ENCODE assay signal across 14 cellular contexts in the genomic region with DNA sequence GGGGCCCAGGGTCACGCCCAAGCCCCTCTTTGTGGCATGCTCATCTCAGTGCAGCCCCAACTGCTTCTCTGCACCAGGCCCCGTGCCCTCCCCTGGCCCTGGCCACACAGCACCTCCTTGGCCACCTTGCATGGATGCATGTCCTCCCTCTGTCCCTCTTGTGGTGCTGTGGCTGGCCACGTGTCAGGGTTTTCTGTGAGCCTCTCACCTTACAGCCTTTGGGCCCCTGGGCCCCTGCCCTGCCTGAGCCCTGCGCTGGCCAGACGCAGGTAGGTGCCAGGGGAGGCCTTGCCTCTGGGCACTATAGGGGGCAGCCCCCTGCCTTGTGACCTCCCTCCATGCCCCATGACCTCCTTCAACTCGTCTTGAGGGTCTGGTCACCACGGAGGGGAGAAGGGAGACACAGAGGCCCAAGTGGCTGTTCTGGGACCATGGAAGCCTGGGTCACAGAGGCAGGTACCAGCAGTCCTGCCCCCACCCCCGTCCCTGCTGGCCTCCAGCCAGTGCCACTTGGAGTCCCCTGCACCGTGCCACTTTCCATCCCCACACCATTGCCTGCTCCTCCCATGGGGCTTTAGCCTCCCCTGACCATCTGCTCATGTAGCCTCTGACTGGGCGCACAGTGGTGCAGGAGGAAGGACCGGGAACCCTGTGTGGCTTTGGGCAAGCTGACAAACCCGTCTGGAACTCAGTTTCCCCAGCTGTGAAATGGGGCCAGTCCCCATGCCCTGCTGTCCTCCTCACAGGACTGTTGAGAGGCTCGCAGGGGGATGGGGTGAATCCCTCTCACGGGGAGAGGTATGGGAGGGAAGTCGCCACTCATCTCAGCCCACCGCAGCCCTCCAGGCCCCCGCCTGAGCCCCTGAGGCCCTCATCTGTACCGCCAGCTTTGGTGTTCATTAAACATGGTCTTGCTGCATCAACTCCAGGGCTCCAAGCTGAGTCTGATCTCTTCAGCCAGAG. TPM values are rescaled to one million over a fixed set of nuclear protein-coding genes. Genes with fewer than 3 reads are reported as not detected.
A peak's percentile ranks its signal among the peaks of the same experiment; 100 is the strongest.
DNase-seq lines count a peak whose midpoint lies in the region; ATAC-seq, FAIRE-seq and TF ChIP-seq lines count a peak whose summit lies in the region.
"Had no signal": no experiment of that assay in that cellular context is flagged by ENCODE, and none has a peak within 500 bp of the region (broad histone marks: within the 10 kb centered on the region; RNA-seq: fewer than 3 reads in every experiment).

No MANE protein-coding gene starts in this region.

- ATAC-seq in HepG2 (no peak; the same call in 1 of the 3 replicates), right lobe of liver (no peak), HG03571 (IDR thresholded peaks at IDR 0.05; ENCODE audit: unreplicated experiment) (no peak)

- peak overlapping the region; percentile 72 for H3K27ac Mint-ChIP-seq in dendritic cell treated with granulocyte-macrophage colony-stimulating factor and Interleukin-4, amounts not matched to agents 40 ng/mL and 50 ng/mL, for 4 days
- H3K27ac Mint-ChIP-seq: activated naive CD4-positive, alpha-beta T cell treated with anti-CD3 and anti-CD28 coated beads, Interleukin-2, amount 50 U/mL, for 24 hours had no signal

- TF ChIP-seq EP300 in HepG2 (IDR thresholded peaks at IDR 0.05; ENCODE audit: low read depth in 2 of 2, low read length in 2 of 2) (no peak), HepG2 (CRISPR knock-in tag; IDR thresholded peaks at IDR 0.05; ENCODE audit: borderline replicate concordance) (no peak)

- peaks cover 64% of the 10 kb centered on the region for H3K4me1 Mint-ChIP-seq in dendritic cell treated with granulocyte-macrophage colony-stimulating factor and Interleukin-4, amounts not matched to agents 40 ng/mL and 50 ng/mL, for 4 days (ENCODE audit: low read depth)
- H3K4me1 Mint-ChIP-seq: activated naive CD4-positive, alpha-beta T cell treated with anti-CD3 and anti-CD28 coated beads, Interleukin-2, amount 50 U/mL, for 24 hours had no signal

- no peak overlapping the region for H3K4me2 ChIP-seq in HepG2 (ENCODE audit: low read depth, low read length)
- H3K4me2 ChIP-seq in PC-9: no peak overlapping the region

- H3K27ac ChIP-seq in HepG2 (ENCODE audit: extremely low read length, insufficient read depth, low read length) (no peak overlapping the region), right lobe of liver (peak overlapping the region in 1 of 3 donors; percentile 51), vagina (peak overlapping the region; percentile 74), PC-9 (no peak overlapping the region)
- H3K27ac ChIP-seq: epithelial cell of prostate had no signal

- TF ChIP-seq CTCF in HepG2 (CRISPR knock-in tag; IDR thresholded peaks at IDR 0.05) (no peak), right lobe of liver (IDR thresholded peaks at IDR 0.05) (no peak), vagina (IDR thresholded peaks at IDR 0.05) (no peak), PC-9 (conservative IDR thresholded peaks at IDR 0.05) (no peak)

- peaks cover 42% of the 10 kb centered on the region for H3K36me3 Mint-ChIP-seq in dendritic cell treated with granulocyte-macrophage colony-stimulating factor and Interleukin-4, amounts not matched to agents 40 ng/mL and 50 ng/mL, for 4 days (ENCODE audit: low read depth)

- POLR2A ChIA-PET in HepG2 (lab: Yijun Ruan, JAX): interaction anchor here (0.9 to 1.4 kb wide), 6 partner anchors 11 to 251 kb away, joined by 4 to 7 read pairs (median 6); a partner anchor contains a TSS
- POLR2A ChIA-PET in PC-9 (lab: Charles Lee; ENCODE audit: unreplicated experiment): no interaction called here

- BruUV-seq in HepG2 (replicated peaks; lab: Mats Ljungman, UMichigan) (no TSS peak), PC-9 (replicated peaks; lab: Mats Ljungman, UMichigan) (no TSS peak)

- H4K20me1 ChIP-seq in HepG2 (ENCODE audit: insufficient read depth, low read length) (no peaks in the 10 kb centered on the region), PC-9 (ENCODE audit: insufficient read depth) (peaks cover 9% of the 10 kb centered on the region; the same call in 1 of the 2 replicates)

- H3K9me2 ChIP-seq in PC-9 (ENCODE audit: insufficient read depth): no peaks in the 10 kb centered on the region

- no peaks in the 10 kb centered on the region for H3K9me3 ChIP-seq in HepG2 (ENCODE audit: low read length)
- no peaks in the 10 kb centered on the region for H3K9me3 ChIP-seq in right lobe of liver
- H3K9me3 ChIP-seq in neuron (ENCODE audit: low read length): no peaks in the 10 kb centered on the region
- H3K9me3 ChIP-seq in vagina: no peaks in the 10 kb centered on the region
- no peaks in the 10 kb centered on the region for H3K9me3 ChIP-seq in PC-9 (ENCODE audit: insufficient read depth, low read depth)
- H3K9me3 ChIP-seq: Caco-2 had no signal

- H3K27me3 ChIP-seq in HepG2 (ENCODE audit: control insufficient read depth in 1 of 2, insufficient read depth in 2 of 2, low read length in 2 of 2) (no peaks in the 10 kb centered on the region), right lobe of liver (no peaks in the 10 kb centered on the region), neuron (ENCODE audit: insufficient read depth, low read length) (no peaks in the 10 kb centered on the region), vagina (no peaks in the 10 kb centered on the region), PC-9 (ENCODE audit: insufficient read depth, low read depth) (no peaks in the 10 kb centered on the region)

- in situ Hi-C loops in HepG2 (cut with HindIII; ENCODE audit: extremely low pct_ligation_motif_present, low pct_unique_long_range_greater_than_20kb): loop anchor here (5.0 kb wide), 1 partner anchor 75 kb away; a partner anchor contains a TSS
- in situ Hi-C loops in G401 (cut with HindIII; ENCODE audit: low sequenced_read_pairs): loop anchor here (25.0 kb wide), 1 partner anchor 340 kb away; a partner anchor contains a TSS

- peaks cover 24% of the 10 kb centered on the region for H3F3A ChIP-seq in PC-9 (ENCODE audit: insufficient read depth, low read depth)

- H3K4me3 ChIP-seq in HepG2 (replicated peaks in 1 of 3; ENCODE audit: insufficient read depth in 1 of 3, low read depth in 2 of 3, low read length in 3 of 3) (no peak overlapping the region), right lobe of liver (no peak overlapping the region), neuron (ENCODE audit: low read length) (no peak overlapping the region), vagina (no peak overlapping the region), PC-9 (no peak overlapping the region)

- H3K79me2 ChIP-seq in HepG2 (ENCODE audit: insufficient read depth, low read length) (no peaks in the 10 kb centered on the region), PC-9 (ENCODE audit: low read depth) (no peaks in the 10 kb centered on the region)

- H2AFZ ChIP-seq in HepG2 (ENCODE audit: low read length): no peak overlapping the region
- peak overlapping the region; percentile 15 for H2AFZ ChIP-seq in neuron (ENCODE audit: low read depth, low read length)
- H2AFZ ChIP-seq in PC-9: no peak overlapping the region

- no peak for TF ChIP-seq RAD21 in HepG2 (CRISPR knock-in tag; IDR thresholded peaks at IDR 0.05)

- intact Hi-C loops in HepG2 (cut with micrococcal nuclease; ENCODE audit: unreplicated experiment) (loop anchor here (1.0 to 10.0 kb wide), 2 partner anchors 72 to 157 kb away; a partner anchor contains a TSS), right lobe of liver (cut with DNase I) (loop anchor here (5.0 to 10.0 kb wide), 2 partner anchors 160 to 307 kb away; a partner anchor contains a TSS), vagina (cut with DNase I) (loop anchor here (5.0 kb wide), 1 partner anchor 75 kb away; a partner anchor contains a TSS), PC-9 (cut with micrococcal nuclease; ENCODE audit: unreplicated experiment) (loop anchor here (5.0 kb wide), 3 partner anchors 75 to 305 kb away; a partner anchor contains a TSS)
- intact Hi-C loops in dendritic cell treated with granulocyte-macrophage colony-stimulating factor and Interleukin-4, amounts not matched to agents 40 ng/mL and 50 ng/mL, for 4 days (cut with micrococcal nuclease): loop anchor here (1.0 to 10.0 kb wide), 4 partner anchors 27 to 237 kb away; a partner anchor contains a TSS

- H3K27me3 Mint-ChIP-seq in dendritic cell treated with granulocyte-macrophage colony-stimulating factor and Interleukin-4, amounts not matched to agents 40 ng/mL and 50 ng/mL, for 4 days: no peaks in the 10 kb centered on the region
- H3K27me3 Mint-ChIP-seq: activated naive CD4-positive, alpha-beta T cell treated with anti-CD3 and anti-CD28 coated beads, Interleukin-2, amount 50 U/mL, for 24 hours had no signal

- 86% methylated on average over 9 of the region's 18 CpGs for WGBS in HepG2 (ENCODE audit: low lambda C conversion rate)
- WGBS in right lobe of liver (ENCODE audit: insufficient coverage, low coverage, low lambda C conversion rate, missing lambda C conversion rate): 73% methylated on average over 4 of the region's 18 CpGs

- FAIRE-seq in HepG2 (lab: Jason Lieb, UNC): no peak
- FAIRE-seq: colon, keratinocyte had no signal

- TF ChIP-seq POLR2A in HepG2 (IDR thresholded peaks at IDR 0.05; ENCODE audit: insufficient read depth in 1 of 2, low read depth in 2 of 2, low read length in 2 of 2): no peak
- no peak for TF ChIP-seq POLR2A in right lobe of liver (IDR thresholded peaks at IDR 0.05)
- no peak for TF ChIP-seq POLR2A in vagina (IDR thresholded peaks at IDR 0.05)

- CTCF ChIA-PET in HepG2 (lab: Yijun Ruan, JAX; ENCODE audit: low intra/inter-chr PET ratio, low total read pairs) (interaction anchor here (0.8 to 2.2 kb wide), 5 partner anchors 28 to 161 kb away, joined by 3 to 28 read pairs (median 8); a partner anchor contains a TSS), PC-9 (lab: Charles Lee) (interaction anchor here (0.5 kb wide), 1 partner anchor 49 kb away, joined by 6 read pairs; no protein-coding TSS in a partner anchor)

- H3K9me3 Mint-ChIP-seq in dendritic cell treated with granulocyte-macrophage colony-stimulating factor and Interleukin-4, amounts not matched to agents 40 ng/mL and 50 ng/mL, for 4 days: no peaks in the 10 kb centered on the region
- H3K9me3 Mint-ChIP-seq: activated naive CD4-positive, alpha-beta T cell treated with anti-CD3 and anti-CD28 coated beads, Interleukin-2, amount 50 U/mL, for 24 hours had no signal

- no peak overlapping the region for H3K9ac ChIP-seq in HepG2 (ENCODE audit: insufficient read depth, low read depth, low read length)

- H3K36me3 ChIP-seq in HepG2 (replicated peaks in 1 of 2; ENCODE audit: control insufficient read depth in 1 of 2, insufficient read depth in 2 of 2, low read length in 2 of 2) (peaks cover 7 to 16% of the 10 kb centered on the region in 2 experiments; a peak in 3 of 5 replicates), right lobe of liver (no peaks in the 10 kb centered on the region), neuron (ENCODE audit: insufficient read depth, low read length) (peaks cover 8% of the 10 kb centered on the region), vagina (peaks cover 0 to under 1% of the 10 kb centered on the region in 2 donors), PC-9 (ENCODE audit: low read depth) (no peaks in the 10 kb centered on the region)

- peaks cover 22% of the 10 kb centered on the region for H3K4me1 ChIP-seq in HepG2 (ENCODE audit: insufficient read depth, low read length)
- H3K4me1 ChIP-seq in right lobe of liver: peaks cover 0 to 39% (median 20%) of the 10 kb centered on the region in 4 donors
- H3K4me1 ChIP-seq in neuron (ENCODE audit: insufficient read depth, low read length): peaks cover 13% of the 10 kb centered on the region
- H3K4me1 ChIP-seq in vagina: peaks cover 54% of the 10 kb centered on the region
- 0 out of 2 replicates have a peak, but pooled peaks cover 5% of the 10 kb centered on the region for H3K4me1 ChIP-seq in PC-9 (replicated peaks; ENCODE audit: insufficient read depth)

- no peak for DNase-seq in HepG2 (ENCODE audit: low spot score)
- no peak for DNase-seq in right lobe of liver
- DNase-seq in vagina (ENCODE audit: extremely low spot score in 2 of 2): no peak
- DNase-seq in PC-9: no peak
- no peak for DNase-seq in G401 (ENCODE audit: low spot score)

- peak overlapping the region; percentile 71 for H3K4me3 Mint-ChIP-seq in dendritic cell treated with granulocyte-macrophage colony-stimulating factor and Interleukin-4, amounts not matched to agents 40 ng/mL and 50 ng/mL, for 4 days
- H3K4me3 Mint-ChIP-seq: activated naive CD4-positive, alpha-beta T cell treated with anti-CD3 and anti-CD28 coated beads, Interleukin-2, amount 50 U/mL, for 24 hours had no signal

RNA-seq across cellular contexts. Expression of a gene that starts 11.5 kb away (rescaled TPM):
- total RNA-seq in HepG2 (2016; rRNA removed; fragmentation: Illumina TruSeq; extraction: Trizol): 7.2 and 10.4 TPM in 2 replicates
- 7.6 and 9.4 TPM in 2 replicates for total RNA-seq in HepG2 (2016; cell fraction: cytosol; rRNA removed; fragmentation: Illumina TruSeq; extraction: Trizol; ENCODE audit: low read depth)
- total RNA-seq in HepG2 (2016; cell fraction: insoluble cytoplasmic fraction; rRNA removed; fragmentation: Illumina TruSeq; extraction: Trizol): 5.7 and 10.1 TPM in 2 replicates
- 11.1 and 14.0 TPM in 2 replicates for total RNA-seq in HepG2 (2016; cell fraction: membrane; rRNA removed; fragmentation: Illumina TruSeq; extraction: Trizol)
- total RNA-seq in HepG2 (2016; cell fraction: nucleus; rRNA removed; fragmentation: Illumina TruSeq; extraction: Trizol): 13.6 and 17.3 TPM in 2 replicates
- 20.1 and 21.1 TPM in 2 replicates for polyA plus RNA-seq in HepG2 (2011; rRNA removed)
- 29.7 and 32.0 TPM in 2 replicates for polyA plus RNA-seq in HepG2 (2011; cell fraction: cytosol; rRNA removed)
- 42.5 and 51.4 TPM in 2 replicates for polyA plus RNA-seq in HepG2 (2011; cell fraction: nucleus; rRNA removed)
- polyA plus RNA-seq in HepG2 (2012): 133 and 154 TPM in 2 replicates
- polyA plus RNA-seq in HepG2 (2016; cell fraction: cytosol; fragmentation: Illumina TruSeq; extraction: Trizol; ENCODE audit: low read depth): 106 and 119 TPM in 2 replicates
- 50.3 and 60.7 TPM in 2 replicates for polyA plus RNA-seq in HepG2 (2016; cell fraction: insoluble cytoplasmic fraction; fragmentation: Illumina TruSeq; extraction: Trizol; ENCODE audit: low read depth)
- polyA plus RNA-seq in HepG2 (2016; cell fraction: membrane; fragmentation: Illumina TruSeq; extraction: Trizol; ENCODE audit: low read depth): 97.9 and 104 TPM in 2 replicates
- 168 and 190 TPM in 2 replicates for polyA plus RNA-seq in HepG2 (2016; cell fraction: nucleus; fragmentation: Illumina TruSeq; extraction: Trizol; ENCODE audit: insufficient read depth, low read depth)
- 20.0 and 29.5 TPM in 2 replicates for polyA minus RNA-seq in HepG2 (2011; rRNA and poly(A)+ RNA removed; ENCODE audit: low replicate concordance)
- 52.8 and 62.5 TPM in 2 replicates for polyA minus RNA-seq in HepG2 (2011; cell fraction: cytosol; rRNA and poly(A)+ RNA removed)
- 10.4 and 11.5 TPM in 2 replicates for polyA minus RNA-seq in HepG2 (2011; cell fraction: nucleus; rRNA and poly(A)+ RNA removed)
- 100 to 1,000 TPM in 1 of 6 experiments, 10 to 100 TPM in 5; 71.5 to 100 (median 79.4) TPM for total RNA-seq in right lobe of liver
- 133 TPM for total RNA-seq in vagina
- 205 and 249 TPM in 2 replicates for total RNA-seq in PC-9 (2021)
- 17.4 and 41.8 TPM in 2 replicates for total RNA-seq in G401 (2014; rRNA removed; shearing (Covaris generic))

RNA-seq across cellular contexts. Expression of a gene that starts 18.0 kb away (rescaled TPM):
- total RNA-seq in HepG2 (2016; rRNA removed; fragmentation: Illumina TruSeq; extraction: Trizol) (13.8 and 39.1 TPM in 2 replicates), right lobe of liver (10 to 100 TPM; 12.3 to 24.9 (median 21.4) TPM), vagina (25.5 TPM), PC-9 (2021) (47.9 and 61.5 TPM in 2 replicates)
- 14.4 and 16.3 TPM in 2 replicates for total RNA-seq in HepG2 (2016; cell fraction: cytosol; rRNA removed; fragmentation: Illumina TruSeq; extraction: Trizol; ENCODE audit: low read depth)
- 15.5 and 37.7 TPM in 2 replicates for total RNA-seq in HepG2 (2016; cell fraction: insoluble cytoplasmic fraction; rRNA removed; fragmentation: Illumina TruSeq; extraction: Trizol)
- total RNA-seq in HepG2 (2016; cell fraction: membrane; rRNA removed; fragmentation: Illumina TruSeq; extraction: Trizol): 11.4 and 12.8 TPM in 2 replicates
- 56.5 and 57.9 TPM in 2 replicates for total RNA-seq in HepG2 (2016; cell fraction: nucleus; rRNA removed; fragmentation: Illumina TruSeq; extraction: Trizol)
- 33.5 and 51.3 TPM in 2 replicates for polyA plus RNA-seq in HepG2 (2011; rRNA removed)
- 12.9 and 24.3 TPM in 2 replicates for polyA plus RNA-seq in HepG2 (2011; cell fraction: cytosol; rRNA removed)
- polyA plus RNA-seq in HepG2 (2011; cell fraction: nucleus; rRNA removed): 624 and 803 TPM in 2 replicates
- polyA plus RNA-seq in HepG2 (2012): 30.1 and 34.2 TPM in 2 replicates
- polyA plus RNA-seq in HepG2 (2016; cell fraction: cytosol; fragmentation: Illumina TruSeq; extraction: Trizol; ENCODE audit: low read depth): 5.3 and 8.4 TPM in 2 replicates
- 11.9 and 12.8 TPM in 2 replicates for polyA plus RNA-seq in HepG2 (2016; cell fraction: insoluble cytoplasmic fraction; fragmentation: Illumina TruSeq; extraction: Trizol; ENCODE audit: low read depth)
- 7.2 and 9.8 TPM in 2 replicates for polyA plus RNA-seq in HepG2 (2016; cell fraction: membrane; fragmentation: Illumina TruSeq; extraction: Trizol; ENCODE audit: low read depth)
- 125 and 129 TPM in 2 replicates for polyA plus RNA-seq in HepG2 (2016; cell fraction: nucleus; fragmentation: Illumina TruSeq; extraction: Trizol; ENCODE audit: insufficient read depth, low read depth)
- 20.8 and 63.2 TPM in 2 replicates for polyA minus RNA-seq in HepG2 (2011; rRNA and poly(A)+ RNA removed; ENCODE audit: low replicate concordance)
- 11.8 and 13.7 TPM in 2 replicates for polyA minus RNA-seq in HepG2 (2011; cell fraction: cytosol; rRNA and poly(A)+ RNA removed)
- 81.2 and 102 TPM in 2 replicates for polyA minus RNA-seq in HepG2 (2011; cell fraction: nucleus; rRNA and poly(A)+ RNA removed)
- 75.0 and 86.2 TPM in 2 replicates for total RNA-seq in G401 (2014; rRNA removed; shearing (Covaris generic))

RNA-seq across cellular contexts. Expression of a gene that starts 27.3 kb away (rescaled TPM):
- total RNA-seq in HepG2 (2016; rRNA removed; fragmentation: Illumina TruSeq; extraction: Trizol) (13.7 and 17.6 TPM in 2 replicates), right lobe of liver (10 to 100 TPM; 14.9 to 22.7 (median 17.5) TPM), vagina (9.6 TPM), PC-9 (2021) (30.0 and 34.2 TPM in 2 replicates)
- total RNA-seq in HepG2 (2016; cell fraction: cytosol; rRNA removed; fragmentation: Illumina TruSeq; extraction: Trizol; ENCODE audit: low read depth): 1.3 and 1.4 TPM in 2 replicates
- 12.6 and 15.8 TPM in 2 replicates for total RNA-seq in HepG2 (2016; cell fraction: insoluble cytoplasmic fraction; rRNA removed; fragmentation: Illumina TruSeq; extraction: Trizol)
- total RNA-seq in HepG2 (2016; cell fraction: membrane; rRNA removed; fragmentation: Illumina TruSeq; extraction: Trizol): 4.8 and 5.7 TPM in 2 replicates
- total RNA-seq in HepG2 (2016; cell fraction: nucleus; rRNA removed; fragmentation: Illumina TruSeq; extraction: Trizol): 12.6 and 14.4 TPM in 2 replicates
- 7.7 and 8.4 TPM in 2 replicates for polyA plus RNA-seq in HepG2 (2011; rRNA removed)
- polyA plus RNA-seq in HepG2 (2011; cell fraction: cytosol; rRNA removed): 3.7 and 4.9 TPM in 2 replicates
- polyA plus RNA-seq in HepG2 (2011; cell fraction: nucleus; rRNA removed): 29.9 and 35.0 TPM in 2 replicates
- polyA plus RNA-seq in HepG2 (2012): 5.7 TPM in 2 replicates
- 1.0 and 1.2 TPM in 2 replicates for polyA plus RNA-seq in HepG2 (2016; cell fraction: cytosol; fragmentation: Illumina TruSeq; extraction: Trizol; ENCODE audit: low read depth)
- polyA plus RNA-seq in HepG2 (2016; cell fraction: insoluble cytoplasmic fraction; fragmentation: Illumina TruSeq; extraction: Trizol; ENCODE audit: low read depth): 8.4 and 11.8 TPM in 2 replicates
- polyA plus RNA-seq in HepG2 (2016; cell fraction: membrane; fragmentation: Illumina TruSeq; extraction: Trizol; ENCODE audit: low read depth): 2.4 and 3.2 TPM in 2 replicates
- polyA plus RNA-seq in HepG2 (2016; cell fraction: nucleus; fragmentation: Illumina TruSeq; extraction: Trizol; ENCODE audit: insufficient read depth, low read depth): 22.4 and 24.8 TPM in 2 replicates
- polyA minus RNA-seq in HepG2 (2011; rRNA and poly(A)+ RNA removed; ENCODE audit: low replicate concordance): 11.0 and 28.2 TPM in 2 replicates
- polyA minus RNA-seq in HepG2 (2011; cell fraction: cytosol; rRNA and poly(A)+ RNA removed): 9.1 and 10.4 TPM in 2 replicates
- polyA minus RNA-seq in HepG2 (2011; cell fraction: nucleus; rRNA and poly(A)+ RNA removed): 10.0 and 13.8 TPM in 2 replicates
- total RNA-seq in G401 (2014; rRNA removed; shearing (Covaris generic)): 9.4 and 13.0 TPM in 2 replicates

RNA-seq across cellular contexts. Expression of a gene that starts 29.0 kb away (rescaled TPM):
- total RNA-seq in HepG2 (2016; rRNA removed; fragmentation: Illumina TruSeq; extraction: Trizol) (not detected in 2 replicates), right lobe of liver (under 1 TPM in 2 of 6 experiments, not detected in 4; 0.22 to 0.29 TPM), vagina (not detected), PC-9 (2021) (0.43 and 0.94 TPM in 2 replicates)
- not detected in 2 replicates for total RNA-seq in HepG2 (2016; cell fraction: cytosol; rRNA removed; fragmentation: Illumina TruSeq; extraction: Trizol; ENCODE audit: low read depth)
- not detected in 2 replicates for total RNA-seq in HepG2 (2016; cell fraction: insoluble cytoplasmic fraction; rRNA removed; fragmentation: Illumina TruSeq; extraction: Trizol)
- not detected in 2 replicates for total RNA-seq in HepG2 (2016; cell fraction: membrane; rRNA removed; fragmentation: Illumina TruSeq; extraction: Trizol)
- total RNA-seq in HepG2 (2016; cell fraction: nucleus; rRNA removed; fragmentation: Illumina TruSeq; extraction: Trizol): not detected in 2 replicates
- 0.04 TPM in 1 of 2 replicates, not detected in the other for polyA plus RNA-seq in HepG2 (2011; rRNA removed)
- polyA plus RNA-seq in HepG2 (2011; cell fraction: cytosol; rRNA removed): not detected in 2 replicates
- 0.16 TPM in 1 of 2 replicates, not detected in the other for polyA plus RNA-seq in HepG2 (2011; cell fraction: nucleus; rRNA removed)
- polyA plus RNA-seq in HepG2 (2012): not detected in 2 replicates
- not detected in 2 replicates for polyA plus RNA-seq in HepG2 (2016; cell fraction: cytosol; fragmentation: Illumina TruSeq; extraction: Trizol; ENCODE audit: low read depth)
- polyA plus RNA-seq in HepG2 (2016; cell fraction: insoluble cytoplasmic fraction; fragmentation: Illumina TruSeq; extraction: Trizol; ENCODE audit: low read depth): not detected in 2 replicates
- polyA plus RNA-seq in HepG2 (2016; cell fraction: membrane; fragmentation: Illumina TruSeq; extraction: Trizol; ENCODE audit: low read depth): not detected in 2 replicates
- polyA plus RNA-seq in HepG2 (2016; cell fraction: nucleus; fragmentation: Illumina TruSeq; extraction: Trizol; ENCODE audit: insufficient read depth, low read depth): not detected in 2 replicates
- polyA minus RNA-seq in HepG2 (2011; rRNA and poly(A)+ RNA removed; ENCODE audit: low replicate concordance): 0.10 and 0.16 TPM in 2 replicates
- polyA minus RNA-seq in HepG2 (2011; cell fraction: cytosol; rRNA and poly(A)+ RNA removed): not detected in 2 replicates
- 0.37 and 0.52 TPM in 2 replicates for polyA minus RNA-seq in HepG2 (2011; cell fraction: nucleus; rRNA and poly(A)+ RNA removed)
- total RNA-seq in G401 (2014; rRNA removed; shearing (Covaris generic)): 1.4 TPM in 1 of 2 replicates, not detected in the other
- total RNA-seq: M059J had no signal
- polyA plus RNA-seq: keratinocyte had no signal

RNA-seq across cellular contexts. Expression of a gene that starts 31.1 kb away (rescaled TPM):
- total RNA-seq in HepG2 (2016; rRNA removed; fragmentation: Illumina TruSeq; extraction: Trizol): 0.20 and 0.35 TPM in 2 replicates
- not detected in 2 replicates for total RNA-seq in HepG2 (2016; cell fraction: cytosol; rRNA removed; fragmentation: Illumina TruSeq; extraction: Trizol; ENCODE audit: low read depth)
- total RNA-seq in HepG2 (2016; cell fraction: insoluble cytoplasmic fraction; rRNA removed; fragmentation: Illumina TruSeq; extraction: Trizol): 0.15 and 0.30 TPM in 2 replicates
- 0.25 TPM in 1 of 2 replicates, not detected in the other for total RNA-seq in HepG2 (2016; cell fraction: membrane; rRNA removed; fragmentation: Illumina TruSeq; extraction: Trizol)
- 0.19 and 0.28 TPM in 2 replicates for total RNA-seq in HepG2 (2016; cell fraction: nucleus; rRNA removed; fragmentation: Illumina TruSeq; extraction: Trizol)
- 0.09 and 0.29 TPM in 2 replicates for polyA plus RNA-seq in HepG2 (2011; rRNA removed)
- 0.12 and 0.15 TPM in 2 replicates for polyA plus RNA-seq in HepG2 (2011; cell fraction: cytosol; rRNA removed)
- 0.66 and 0.79 TPM in 2 replicates for polyA plus RNA-seq in HepG2 (2011; cell fraction: nucleus; rRNA removed)
- 0.07 and 0.11 TPM in 2 replicates for polyA plus RNA-seq in HepG2 (2012)
- 0.08 TPM in 1 of 2 replicates, not detected in the other for polyA plus RNA-seq in HepG2 (2016; cell fraction: cytosol; fragmentation: Illumina TruSeq; extraction: Trizol; ENCODE audit: low read depth)
- not detected in 2 replicates for polyA plus RNA-seq in HepG2 (2016; cell fraction: insoluble cytoplasmic fraction; fragmentation: Illumina TruSeq; extraction: Trizol; ENCODE audit: low read depth)
- not detected in 2 replicates for polyA plus RNA-seq in HepG2 (2016; cell fraction: membrane; fragmentation: Illumina TruSeq; extraction: Trizol; ENCODE audit: low read depth)
- 0.23 TPM in 1 of 2 replicates, not detected in the other for polyA plus RNA-seq in HepG2 (2016; cell fraction: nucleus; fragmentation: Illumina TruSeq; extraction: Trizol; ENCODE audit: insufficient read depth, low read depth)
- 0.49 and 1.4 TPM in 2 replicates for polyA minus RNA-seq in HepG2 (2011; rRNA and poly(A)+ RNA removed; ENCODE audit: low replicate concordance)
- polyA minus RNA-seq in HepG2 (2011; cell fraction: cytosol; rRNA and poly(A)+ RNA removed): 0.59 and 0.62 TPM in 2 replicates
- 0.39 and 0.62 TPM in 2 replicates for polyA minus RNA-seq in HepG2 (2011; cell fraction: nucleus; rRNA and poly(A)+ RNA removed)
- 1 to 10 TPM in 4 of 6 experiments, under 1 TPM in 2; 0.39 to 2.1 (median 1.2) TPM for total RNA-seq in right lobe of liver
- total RNA-seq in vagina: not detected
- total RNA-seq in PC-9 (2021): 0.87 and 0.90 TPM in 2 replicates
- total RNA-seq in G401 (2014; rRNA removed; shearing (Covaris generic)): 2.0 and 4.4 TPM in 2 replicates
- polyA plus RNA-seq: keratinocyte had no signal
